In the genomic region with DNA sequence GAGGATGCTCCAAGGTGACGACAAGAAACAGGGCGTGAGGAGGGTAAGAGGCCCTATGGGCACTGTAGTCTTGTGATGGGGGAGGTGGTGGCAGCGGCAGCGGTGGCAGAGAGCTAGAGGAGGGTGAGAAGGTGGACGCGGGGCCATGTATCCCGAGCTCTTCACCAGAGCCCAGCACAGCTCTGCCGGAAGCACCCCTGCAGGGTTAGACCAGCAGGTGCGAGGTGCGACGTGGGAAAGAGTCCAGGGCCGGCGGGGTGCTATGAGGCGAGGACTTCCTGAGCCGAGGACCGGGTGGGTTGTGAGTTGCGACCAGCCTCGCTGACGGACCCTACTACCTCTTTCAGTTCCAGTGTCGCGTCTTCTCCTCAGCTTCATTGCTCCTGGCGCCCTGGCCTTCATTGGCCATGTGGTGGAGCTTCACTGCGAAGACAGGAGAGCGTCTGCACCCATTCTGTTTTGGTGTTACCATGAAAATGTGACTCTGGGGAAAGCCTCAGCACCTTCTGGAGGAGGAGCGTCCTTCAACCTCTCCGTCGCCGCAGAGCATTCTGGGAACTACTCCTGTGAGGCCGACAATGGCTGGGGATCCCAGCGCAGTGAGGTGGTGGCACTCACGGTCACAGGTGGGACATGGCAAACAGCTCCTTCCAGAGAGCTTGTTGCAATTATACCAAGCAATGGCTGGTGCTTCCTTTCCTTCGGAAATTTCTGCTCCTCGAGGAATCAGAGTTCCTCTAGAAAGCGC, we compare ENCODE assay signal across 1 cellular context.
TF ChIP-seq lines count a peak whose summit lies in the region.

No MANE protein-coding gene starts in this region.

TF ChIP-seq in GM23338, 12 proteins besides CTCF, POLR2A, EP300 and RAD21 (continued from another document):
- no peak for TF ChIP-seq ZNF462 (CRISPR knock-in tag; IDR thresholded peaks at IDR 0.05)
- TF ChIP-seq POLR2AphosphoS5 (IDR thresholded peaks at IDR 0.05; ENCODE audit: low read depth), result no peak
